In genomic region chr7:149715476-149715875, GRCh38 we compare ENCODE assay signal across 9 cellular contexts. TPM values are rescaled to one million over a fixed set of nuclear protein-coding genes. Genes with fewer than 3 reads are reported as not detected.
DNase-seq lines count a peak whose midpoint lies in the region; ATAC-seq and TF ChIP-seq lines count a peak whose summit lies in the region.
"Had no signal": no experiment of that assay in that cellular context is flagged by ENCODE, and none has a peak within 500 bp of the region (broad histone marks: within the 10 kb centered on the region; RNA-seq: fewer than 3 reads in every experiment).

No MANE protein-coding gene starts in this region.

- H3K4me1 ChIP-seq in GM23248 (ENCODE audit: insufficient read depth): no peaks in the 10 kb centered on the region

- H2AFZ ChIP-seq in GM23248 (peak overlapping the region; percentile 85), SU-DHL-6 (ENCODE audit: low read depth, low read length, severe bottlenecking) (peak overlapping the region; percentile 95)

- H3F3A ChIP-seq in GM23248 (ENCODE audit: insufficient read depth) (no peaks in the 10 kb centered on the region), SU-DHL-6 (ENCODE audit: insufficient read depth) (no peaks in the 10 kb centered on the region)

- H4K20me1 ChIP-seq in GM23248 (ENCODE audit: insufficient read depth) (no peaks in the 10 kb centered on the region), SU-DHL-6 (ENCODE audit: low read depth, low read length) (no peaks in the 10 kb centered on the region)

- H3K27ac ChIP-seq in GM23248 (no peak overlapping the region), SU-DHL-6 (ENCODE audit: low read depth, low read length) (no peak overlapping the region)

- 48 to 52% methylated on average over 8 of the region's 8 CpGs for WGBS in GM23248 (ENCODE audit: low coverage in 1 of 2, low lambda C conversion rate in 2 of 2, missing lambda C conversion rate in 2 of 2), 2 experiments

- H3K9me2 ChIP-seq in GM23248 (ENCODE audit: insufficient read depth) (no peaks in the 10 kb centered on the region), SU-DHL-6 (replicated peaks; ENCODE audit: insufficient read depth, low read length) (no peaks in the 10 kb centered on the region)

- ATAC-seq in HG02610 (IDR thresholded peaks at IDR 0.05; ENCODE audit: unreplicated experiment) (no peak), GM19467 (IDR thresholded peaks at IDR 0.05; ENCODE audit: unreplicated experiment) (no peak)

- H3K79me2 ChIP-seq in GM23248 (ENCODE audit: insufficient read depth): no peaks in the 10 kb centered on the region
- no peaks in the 10 kb centered on the region for H3K79me2 ChIP-seq in SU-DHL-6 (ENCODE audit: insufficient read depth, low read length)

- peak; percentile 10 for DNase-seq in GM23248
- no peak for DNase-seq in fibroblast of the aortic adventitia (ENCODE audit: low read depth)
- no peak for DNase-seq in skeletal muscle cell (ENCODE audit: low read depth)
- DNase-seq in SK-N-DZ (ENCODE audit: low spot score): no peak
- DNase-seq in NCI-H1105 treated with DMSO at 0.1 percent for 48 hours (lab: John Stamatoyannopoulos, UW): no peak

- peak overlapping the region; percentile 72 for H3K9ac ChIP-seq in GM23248
- peak overlapping the region; percentile 73 for H3K9ac ChIP-seq in SU-DHL-6 (ENCODE audit: low read length)

- peaks cover 2% of the 10 kb centered on the region for H3K9me3 ChIP-seq in GM23248 (ENCODE audit: low read depth)
- H3K9me3 ChIP-seq in SU-DHL-6 (ENCODE audit: insufficient read depth, low read length): peaks cover 11% of the 10 kb centered on the region; the same call in 1 of the 2 replicates

- peak overlapping the region; percentile 77 for H3K4me3 ChIP-seq in GM23248
- H3K4me3 ChIP-seq in SU-DHL-6 (ENCODE audit: insufficient read depth, low read length, poor library complexity, severe bottlenecking): peak overlapping the region; percentile 51
- H3K4me3 ChIP-seq in fibroblast of the aortic adventitia (ENCODE audit: low read depth, low read length): peak overlapping the region; percentile 77
- peak overlapping the region; percentile 74 for H3K4me3 ChIP-seq in skeletal muscle cell (ENCODE audit: low read depth, low read length)

- in situ Hi-C loops in GM23248 (cut with MboI): no loop called here

- TF ChIP-seq CTCF in SU-DHL-6 (IDR thresholded peaks at IDR 0.05; ENCODE audit: insufficient read depth, low read length, poor library complexity, severe bottlenecking): no peak
- TF ChIP-seq CTCF in fibroblast of the aortic adventitia (IDR thresholded peaks at IDR 0.05; ENCODE audit: insufficient read depth, low read length): no peak

- H3K36me3 ChIP-seq in GM23248 (ENCODE audit: low read depth) (no peaks in the 10 kb centered on the region), SU-DHL-6 (ENCODE audit: low read length) (no peaks in the 10 kb centered on the region; the same call in 1 of the 2 replicates)

- no peaks in the 10 kb centered on the region for H3K27me3 ChIP-seq in GM23248 (replicated peaks; ENCODE audit: insufficient read depth)
- H3K27me3 ChIP-seq in SU-DHL-6 (ENCODE audit: low read length): no peaks in the 10 kb centered on the region

- peak overlapping the region; percentile 88 for H3K4me2 ChIP-seq in GM23248 (ENCODE audit: unreplicated experiment)
- peak overlapping the region; percentile 75 for H3K4me2 ChIP-seq in SU-DHL-6 (ENCODE audit: low read depth, low read length, poor library complexity, severe bottlenecking)

RNA-seq across cellular contexts. Expression of gene ZNF467, which starts 57.9 kb away (rescaled TPM):
- total RNA-seq in GM23248 (2014; rRNA removed; shearing (Covaris generic)): not detected in 2 replicates
- not detected in 2 replicates for polyA plus RNA-seq in GM23248 (2016; fragmentation: Nextera tagmentation; extraction: Ambion mirVana)
- total RNA-seq in fibroblast of the aortic adventitia (ENCODE audit: low replicate concordance): 0.27 and 5.1 TPM in 2 replicates
- 1.1 and 1.6 TPM in 2 replicates for polyA plus RNA-seq in SK-N-DZ (2014; cell fraction: cytosol; rRNA removed)
- 2.3 and 3.0 TPM in 2 replicates for polyA plus RNA-seq in SK-N-DZ (2014; cell fraction: nucleus; rRNA removed)
- total RNA-seq: LHCN-M2 had no signal
